Comparison of ENCODE assay signal across 20 cellular contexts in genomic region chr4:1491630-1492457, GRCh38.
DNase-seq lines count a peak whose midpoint lies in the region; ATAC-seq, FAIRE-seq and TF ChIP-seq lines count a peak whose summit lies in the region.
"Had no signal": no experiment of that assay in that cellular context is flagged by ENCODE, and none has a peak within 500 bp of the region (broad histone marks: within the 10 kb centered on the region; RNA-seq: fewer than 3 reads in every experiment).

No MANE protein-coding gene starts in this region.

- H3K9me3 ChIP-seq in kidney (ENCODE audit: control insufficient read depth in 1 of 2, low read length in 2 of 2) (no peaks in the 10 kb centered on the region), gastroesophageal sphincter (peaks cover 0 to 5% (median 0%) of the 10 kb centered on the region in 3 donors)
- H3K9me3 ChIP-seq: BE2C, HAP-1 had no signal

- WGBS in gastroesophageal sphincter (ENCODE audit: low coverage in 1 of 2), 2 donors = 100% methylated on average over 5 of the region's 17 CpGs; no CpG with 5 or more reads in 1 of the 2 donors

- no peak for FAIRE-seq in kidney (lab: Jason Lieb, UNC)

- peak; percentile 10 for DNase-seq in activated T-cell treated with anti-CD3 and anti-CD28 coated beads, Interleukin-2, amount 50 U/mL, for 1 hour
- no peak for DNase-seq in activated T-cell treated with anti-CD3 and anti-CD28 coated beads for 4 hours
- DNase-seq in D341Med (ENCODE audit: low spot score) = peak; percentile 36
- peak; percentile 47 for DNase-seq in kidney
- peak; percentile 68 for DNase-seq in posterior vena cava (ENCODE audit: low spot score)
- no peak for DNase-seq in stimulated activated CD4-positive, alpha-beta T cell treated with anti-CD3 and anti-CD28 coated beads, Interleukin-2, amount 100 ng/mL, for 48 hours
- DNase-seq: Calu3; CD4-positive, alpha-beta memory T cell; KBM-7; MV-4-11; NCI-H1436; NCI-H2029; NCI-H2171; NCI-H748 treated with DMSO at 0.1 percent for 48 hours; RPMI8226 had no signal

- H3K27me3 ChIP-seq in gastroesophageal sphincter = peaks cover 95% of the 10 kb centered on the region

- H3K4me3 ChIP-seq in kidney (ENCODE audit: low read length in 2 of 2) (no peak overlapping the region), gastroesophageal sphincter (no peak overlapping the region)
- H3K4me3 ChIP-seq: HAP-1 had no signal

- no peak for ATAC-seq in HG02981 (IDR thresholded peaks at IDR 0.05; ENCODE audit: unreplicated experiment)
- ATAC-seq in gastroesophageal sphincter = no peak

- H3K36me3 ChIP-seq in kidney (ENCODE audit: control insufficient read depth in 1 of 2, insufficient read depth in 2 of 2, low read length in 2 of 2) = no peaks in the 10 kb centered on the region
- no peaks in the 10 kb centered on the region for H3K36me3 ChIP-seq in gastroesophageal sphincter
- H3K36me3 ChIP-seq: BE2C, HAP-1 had no signal

- no peak for TF ChIP-seq EP300 in gastroesophageal sphincter (IDR thresholded peaks at IDR 0.05)

- H3K4me1 ChIP-seq in kidney (ENCODE audit: control insufficient read depth in 1 of 2, insufficient read depth in 1 of 2, low read depth in 1 of 2, low read length in 2 of 2) (no peaks in the 10 kb centered on the region), gastroesophageal sphincter (no peaks in the 10 kb centered on the region)
- H3K4me1 ChIP-seq: BE2C, HAP-1 had no signal

- H3K27ac ChIP-seq in kidney (ENCODE audit: low read depth in 2 of 2, low read length in 2 of 2) (no peak overlapping the region), gastroesophageal sphincter (no peak overlapping the region)
- H3K27ac ChIP-seq: 22Rv1 had no signal

- intact Hi-C loops in kidney (cut with DNase I) (no loop called here), posterior vena cava (cut with DNase I) (no loop called here)

- TF ChIP-seq POLR2A in gastroesophageal sphincter (IDR thresholded peaks at IDR 0.05) = no peak

- no peak overlapping the region for H3K9ac ChIP-seq in kidney (ENCODE audit: low read length in 2 of 2)

- no peak for TF ChIP-seq CTCF in kidney (IDR thresholded peaks at IDR 0.05; ENCODE audit: borderline replicate concordance, extremely low read depth, insufficient read depth)
- no peak for TF ChIP-seq CTCF in gastroesophageal sphincter (IDR thresholded peaks at IDR 0.05)

Comparison
In these comparisons a context has a peak if more than half of its experiments do, and no peak if none do; other contexts are left out.
1. DNase-seq: peak in activated T-cell treated with anti-CD3 and anti-CD28 coated beads, Interleukin-2, amount 50 U/mL, for 1 hour (single experiment), D341Med (single experiment), kidney (single experiment) and posterior vena cava (single experiment); none in activated T-cell treated with anti-CD3 and anti-CD28 coated beads for 4 hours (single experiment) and stimulated activated CD4-positive, alpha-beta T cell treated with anti-CD3 and anti-CD28 coated beads, Interleukin-2, amount 100 ng/mL, for 48 hours (0 of 2).